11 cellular contexts compared by ENCODE assay signal in genomic region chr6:46510656-46511055, GRCh38. TPM values are rescaled to one million over a fixed set of nuclear protein-coding genes. Genes with fewer than 3 reads are reported as not detected.
DNase-seq lines count a peak whose midpoint lies in the region; ATAC-seq and TF ChIP-seq lines count a peak whose summit lies in the region.
"Had no signal": no experiment of that assay in that cellular context is flagged by ENCODE, and none has a peak within 500 bp of the region (broad histone marks: within the 10 kb centered on the region; RNA-seq: fewer than 3 reads in every experiment).

No MANE protein-coding gene starts in this region.

- H3F3A ChIP-seq in smooth muscle cell (ENCODE audit: low read depth) = no peaks in the 10 kb centered on the region

- H3K9me3 ChIP-seq in stomach smooth muscle (ENCODE audit: control insufficient read depth in 2 of 2, low read length in 2 of 2) (no peaks in the 10 kb centered on the region), smooth muscle cell (replicated peaks; ENCODE audit: low read depth) (no peaks in the 10 kb centered on the region)

- no peak for TF ChIP-seq CTCF in smooth muscle cell (IDR thresholded peaks at IDR 0.05; ENCODE audit: borderline replicate concordance, insufficient read depth, poor library complexity, severe bottlenecking)

- DNase-seq in GM03348 (ENCODE audit: low spot score) (peak; percentile 66), dedifferentiated amniotic fluid mesenchymal stem cell (ENCODE audit: extremely low spot score) (peak; percentile 89), NCI-H345 treated with DMSO at 0.1 percent for 48 hours (lab: John Stamatoyannopoulos, UW; ENCODE audit: unreplicated experiment) (no peak), smooth muscle cell (lab: John Stamatoyannopoulos, UW; ENCODE audit: unreplicated experiment) (no peak)
- DNase-seq: activated CD8-positive, alpha-beta T cell treated with anti-CD3 and anti-CD28 coated beads, Interleukin-2, amount 10 ng/mL, durations not matched to agents 7 days and 5 days; naive thymus-derived CD4-positive, alpha-beta T cell; NCI-H82 had no signal

- H3K36me3 ChIP-seq in stomach smooth muscle (ENCODE audit: control insufficient read depth in 2 of 2, insufficient read depth in 2 of 2, low read length in 2 of 2) (no peaks in the 10 kb centered on the region), smooth muscle cell (ENCODE audit: low read depth) (no peaks in the 10 kb centered on the region)

- no peak overlapping the region for H2AFZ ChIP-seq in smooth muscle cell (ENCODE audit: low read depth)

- no peaks in the 10 kb centered on the region for H3K27me3 ChIP-seq in layer of hippocampus (ENCODE audit: control insufficient read depth, insufficient read depth, low read length)
- no peaks in the 10 kb centered on the region for H3K27me3 ChIP-seq in stomach smooth muscle (ENCODE audit: control insufficient read depth in 1 of 2, insufficient read depth in 2 of 2, low read length in 2 of 2)
- no peaks in the 10 kb centered on the region for H3K27me3 ChIP-seq in smooth muscle cell (ENCODE audit: low read depth)

- no peaks in the 10 kb centered on the region for H3K79me2 ChIP-seq in smooth muscle cell (ENCODE audit: low read depth)

- H4K20me1 ChIP-seq in smooth muscle cell (ENCODE audit: low read depth) = no peaks in the 10 kb centered on the region

- H3K4me2 ChIP-seq in smooth muscle cell = no peak overlapping the region

- H3K4me1 ChIP-seq in stomach smooth muscle (ENCODE audit: control insufficient read depth, insufficient read depth, low read length) = peaks cover 4% of the 10 kb centered on the region
- no peaks in the 10 kb centered on the region for H3K4me1 ChIP-seq in smooth muscle cell (ENCODE audit: low read depth)

- H3K9ac ChIP-seq in stomach smooth muscle (ENCODE audit: low read length in 2 of 2) (no peak overlapping the region), smooth muscle cell (ENCODE audit: low read depth) (no peak overlapping the region)

- H3K27ac ChIP-seq in layer of hippocampus (ENCODE audit: low read depth, low read length) = peak overlapping the region; percentile 94
- peak overlapping the region; percentile 13 for H3K27ac ChIP-seq in stomach smooth muscle (ENCODE audit: low read length)
- no peak overlapping the region for H3K27ac ChIP-seq in smooth muscle cell (ENCODE audit: low read depth)

- H3K4me3 ChIP-seq in stomach smooth muscle (ENCODE audit: low read length in 2 of 2) (no peak overlapping the region), smooth muscle cell (no peak overlapping the region)

- no peak for ATAC-seq in GM21526 (IDR thresholded peaks at IDR 0.05; ENCODE audit: low FRiP score, unreplicated experiment)
- no peak for ATAC-seq in GM18511 (IDR thresholded peaks at IDR 0.05; ENCODE audit: unreplicated experiment)
- ATAC-seq: activated CD8-positive, alpha-beta T cell treated with anti-CD3 and anti-CD28 coated beads, Interleukin-2, amount 10 ng/mL, durations not matched to agents 7 days and 5 days; naive thymus-derived CD4-positive, alpha-beta T cell had no signal

RNA-seq across cellular contexts. Expression of gene RCAN2, which starts 19.4 kb away (rescaled TPM):
- 1.1 and 2.7 TPM in 2 replicates for total RNA-seq in smooth muscle cell
- polyA plus RNA-seq in smooth muscle cell = 2.5 and 3.1 TPM in 2 replicates
- total RNA-seq: activated CD8-positive, alpha-beta T cell treated with anti-CD3 and anti-CD28 coated beads, Interleukin-2, amount 10 ng/mL, durations not matched to agents 7 days and 5 days had no signal
- polyA plus RNA-seq: naive thymus-derived CD4-positive, alpha-beta T cell had no signal

Comparison
In these comparisons a context has a peak if more than half of its experiments do, and no peak if none do; other contexts are left out.
1. DNase-seq: peak in GM03348 (single experiment) and dedifferentiated amniotic fluid mesenchymal stem cell (single experiment); none in NCI-H345 treated with DMSO at 0.1 percent for 48 hours (single experiment) and smooth muscle cell (single experiment).